Comparison of ENCODE assay signal across 28 cellular contexts in genomic region chr10:113630929-113631533, GRCh38. TPM values are rescaled to one million over a fixed set of nuclear protein-coding genes. Genes with fewer than 3 reads are reported as not detected.
"Had no signal": no experiment of that assay in that cellular context is flagged by ENCODE, and none has a peak within 500 bp of the region (broad histone marks: within the 10 kb centered on the region; RNA-seq: fewer than 3 reads in every experiment).

No MANE protein-coding gene starts in this region.

- H3K9me3 ChIP-seq: gastroesophageal sphincter, suprapubic skin, tibial artery had no signal

- H3K27me3 ChIP-seq: gastroesophageal sphincter, tibial artery had no signal

- H3K4me3 Mint-ChIP-seq: activated B cell treated with CpG ODN at 0.5 μM for 24 hours; activated naive CD8-positive, alpha-beta T cell; activated T-cell treated with anti-CD3 and anti-CD28 coated beads, Interleukin-2, amount 50 U/mL, for 72 hours; effector memory CD8-positive, alpha-beta T cell; immature natural killer cell; natural killer cell treated with Interleukin-12 subunit alpha and Interleukin-12 subunit beta and Interleukin-15 and Interleukin-18, amount 100 ng/mL, for 72 hours; T-helper 17 cell had no signal

- H3K4me1 Mint-ChIP-seq: activated B cell treated with CpG ODN at 0.5 μM for 24 hours, immature natural killer cell, T-helper 17 cell had no signal

- H3K27ac Mint-ChIP-seq: activated B cell treated with CpG ODN at 0.5 μM for 24 hours; activated naive CD8-positive, alpha-beta T cell; activated T-cell treated with anti-CD3 and anti-CD28 coated beads, Interleukin-2, amount 50 U/mL, for 72 hours; effector memory CD8-positive, alpha-beta T cell; immature natural killer cell; natural killer cell treated with Interleukin-12 subunit alpha and Interleukin-12 subunit beta and Interleukin-15 and Interleukin-18, amount 100 ng/mL, for 72 hours; T-helper 17 cell had no signal

- DNase-seq: activated B cell treated with CpG ODN at 0.5 μM for 24 hours; activated CD4-positive, alpha-beta T cell treated with anti-CD3 and anti-CD28 coated beads, Interleukin-2, amount 50 U/mL, for 4 hours; activated naive CD4-positive, alpha-beta T cell; activated T-cell treated with anti-CD3 and anti-CD28 coated beads for 4 hours; activated T-cell treated with anti-CD3 and anti-CD28 coated beads, Interleukin-2, amount 50 U/mL, for 72 hours; anterior cingulate cortex; caudate nucleus; cortex of kidney; effector memory CD8-positive, alpha-beta T cell; erythroblast; hypothalamus; immature natural killer cell; kidney; mesendoderm; stimulated activated CD4-positive, alpha-beta T cell treated with anti-CD3 and anti-CD28 coated beads, Interleukin-15, amount 100 ng/mL, for 24 hours; stimulated activated CD4-positive, alpha-beta T cell treated with anti-CD3 and anti-CD28 coated beads, Interleukin-2, amount 100 ng/mL, for 24 hours; stimulated activated naive CD4-positive, alpha-beta T cell; T-helper 17 cell; T1000; tibial artery had no signal

- H3K36me3 ChIP-seq: gastroesophageal sphincter, suprapubic skin, tibial artery had no signal

- H3K4me3 ChIP-seq: gastroesophageal sphincter, lung, suprapubic skin, tibial artery had no signal

- H3K36me3 Mint-ChIP-seq: activated naive CD8-positive, alpha-beta T cell; immature natural killer cell; natural killer cell treated with Interleukin-12 subunit alpha and Interleukin-12 subunit beta and Interleukin-15 and Interleukin-18, amount 100 ng/mL, for 72 hours had no signal

- H3K9me3 Mint-ChIP-seq: activated B cell treated with CpG ODN at 0.5 μM for 24 hours; natural killer cell treated with Interleukin-12 subunit alpha and Interleukin-12 subunit beta and Interleukin-15 and Interleukin-18, amount 100 ng/mL, for 72 hours had no signal

- H3K27ac ChIP-seq: gastroesophageal sphincter, suprapubic skin, tibial artery had no signal

- ATAC-seq: activated T-cell treated with anti-CD3 and anti-CD28 coated beads, Interleukin-2, amount 50 U/mL, for 72 hours; effector memory CD8-positive, alpha-beta T cell; gastroesophageal sphincter; natural killer cell treated with Interleukin-12 subunit alpha and Interleukin-12 subunit beta and Interleukin-15 and Interleukin-18, amount 100 ng/mL, for 72 hours; T-helper 17 cell had no signal

RNA-seq across cellular contexts. Expression of gene NRAP, which starts 32.8 kb away (rescaled TPM):
- total RNA-seq: activated B cell treated with CpG ODN at 0.5 μM for 24 hours; activated T-cell treated with anti-CD3 and anti-CD28 coated beads, Interleukin-2, amount 50 U/mL, for 72 hours; chondrocyte; kidney; lung; mononuclear cell; natural killer cell treated with Interleukin-12 subunit alpha and Interleukin-12 subunit beta and Interleukin-15 and Interleukin-18, amount 100 ng/mL, for 72 hours; osteoblast; T-helper 17 cell had no signal
